Comparison of ENCODE assay signal across 8 cellular contexts in the genomic region with DNA sequence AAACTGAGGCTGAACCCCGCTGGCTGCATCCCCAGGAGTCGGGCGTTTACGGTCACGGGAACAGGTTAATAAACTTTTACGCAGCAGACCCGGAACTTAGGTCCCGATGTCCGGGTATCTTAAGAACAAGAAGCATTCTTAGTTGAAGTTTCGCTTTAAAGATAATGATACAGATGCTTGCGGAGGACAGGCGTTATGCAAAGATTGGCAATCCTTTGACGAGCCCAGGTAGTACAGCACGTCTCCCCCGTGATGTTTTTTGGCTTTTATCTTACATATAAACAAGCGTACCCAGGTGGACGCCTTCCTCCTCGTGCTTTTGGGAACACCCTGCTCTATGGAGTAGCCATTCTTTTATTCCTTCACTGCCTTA. TPM values are rescaled to one million over a fixed set of nuclear protein-coding genes. Genes with fewer than 3 reads are reported as not detected.
DNase-seq lines count a peak whose midpoint lies in the region; ATAC-seq lines count a peak whose summit lies in the region.

No MANE protein-coding gene starts in this region.

- no peaks in the 10 kb centered on the region for H3K9me3 ChIP-seq in iPS-18c (ENCODE audit: control insufficient read depth, insufficient read depth, low read length)
- H3K9me3 ChIP-seq in subcutaneous abdominal adipose tissue (ENCODE audit: control insufficient read depth in 5 of 5, low read length in 5 of 5): peaks cover 3 to 11% (median 8%) of the 10 kb centered on the region in 5 donors

- H3K4me1 ChIP-seq in subcutaneous abdominal adipose tissue (ENCODE audit: control insufficient read depth in 5 of 5, insufficient read depth in 5 of 5, low read length in 5 of 5): peaks cover 1 to 51% (median 34%) of the 10 kb centered on the region in 5 donors

- H3K27ac Mint-ChIP-seq in activated T-helper 17 cell treated with anti-CD3 and anti-CD28 coated beads, Interleukin-2, amount 50 U/mL, for 72 hours: peak overlapping the region; percentile 87

- no peaks in the 10 kb centered on the region for H3K36me3 Mint-ChIP-seq in activated T-helper 17 cell treated with anti-CD3 and anti-CD28 coated beads, Interleukin-2, amount 50 U/mL, for 72 hours (ENCODE audit: low read depth)

- peaks cover 0 to 12% (median 4%) of the 10 kb centered on the region in 5 donors for H3K36me3 ChIP-seq in subcutaneous abdominal adipose tissue (ENCODE audit: control insufficient read depth in 5 of 5, insufficient read depth in 5 of 5, low read length in 5 of 5)

- peak overlapping the region; percentile 84 for H3K4me3 Mint-ChIP-seq in activated T-helper 17 cell treated with anti-CD3 and anti-CD28 coated beads, Interleukin-2, amount 50 U/mL, for 72 hours

- H3K27ac ChIP-seq in subcutaneous abdominal adipose tissue (ENCODE audit: low read depth, low read length): peak overlapping the region; percentile 84

- DNase-seq in NCI-H526 (lab: John Stamatoyannopoulos, UW) (peak; percentile 32 to 59), NCI-H526 treated with DMSO at 0.1 percent for 48 hours (lab: John Stamatoyannopoulos, UW) (no peak), GOT3 (lab: John Stamatoyannopoulos, UW) (no peak), iPS-NIHi11 (ENCODE audit: low spot score) (no peak), activated gamma-delta T cell (lab: John Stamatoyannopoulos, UW) (no peak)

- H3K9me3 Mint-ChIP-seq in activated T-helper 17 cell treated with anti-CD3 and anti-CD28 coated beads, Interleukin-2, amount 50 U/mL, for 72 hours: peaks cover 4% of the 10 kb centered on the region

- H3K27me3 ChIP-seq in subcutaneous abdominal adipose tissue (ENCODE audit: control insufficient read depth in 5 of 5, insufficient read depth in 4 of 5, low read length in 5 of 5): no peaks in the 10 kb centered on the region

- H3K9ac ChIP-seq in subcutaneous abdominal adipose tissue (ENCODE audit: low read length in 5 of 5): peak overlapping the region; percentile 63 to 88 (median 74)

- H3K27me3 Mint-ChIP-seq in activated T-helper 17 cell treated with anti-CD3 and anti-CD28 coated beads, Interleukin-2, amount 50 U/mL, for 72 hours: no peaks in the 10 kb centered on the region

- no peak for ATAC-seq in activated T-helper 17 cell treated with anti-CD3 and anti-CD28 coated beads, Interleukin-2, amount 50 U/mL, for 72 hours (replicated peaks)

- H3K4me3 ChIP-seq in iPS-18c (ENCODE audit: insufficient read depth, low read depth, low read length) (peak overlapping the region; percentile 46), subcutaneous abdominal adipose tissue (ENCODE audit: low read depth in 1 of 5, low read length in 5 of 5) (peak overlapping the region; percentile 60 to 89 (median 75))

- H3K4me1 Mint-ChIP-seq in activated T-helper 17 cell treated with anti-CD3 and anti-CD28 coated beads, Interleukin-2, amount 50 U/mL, for 72 hours: peaks cover 18% of the 10 kb centered on the region

RNA-seq across cellular contexts. Expression of a gene that starts 0.9 kb away (rescaled TPM):
- 10 to 100 TPM; 27.6 to 30.8 TPM for total RNA-seq in activated T-helper 17 cell treated with anti-CD3 and anti-CD28 coated beads, Interleukin-2, amount 50 U/mL, for 72 hours

Comparison
In these comparisons a context has a peak if more than half of its experiments do, and no peak if none do; other contexts are left out.
1. DNase-seq: peak in NCI-H526 (2 of 2); none in NCI-H526 treated with DMSO at 0.1 percent for 48 hours (single experiment), GOT3 (single experiment), iPS-NIHi11 (single experiment) and activated gamma-delta T cell (single experiment).